Comparison of ENCODE assay signal across 8 cellular contexts in the genomic region with DNA sequence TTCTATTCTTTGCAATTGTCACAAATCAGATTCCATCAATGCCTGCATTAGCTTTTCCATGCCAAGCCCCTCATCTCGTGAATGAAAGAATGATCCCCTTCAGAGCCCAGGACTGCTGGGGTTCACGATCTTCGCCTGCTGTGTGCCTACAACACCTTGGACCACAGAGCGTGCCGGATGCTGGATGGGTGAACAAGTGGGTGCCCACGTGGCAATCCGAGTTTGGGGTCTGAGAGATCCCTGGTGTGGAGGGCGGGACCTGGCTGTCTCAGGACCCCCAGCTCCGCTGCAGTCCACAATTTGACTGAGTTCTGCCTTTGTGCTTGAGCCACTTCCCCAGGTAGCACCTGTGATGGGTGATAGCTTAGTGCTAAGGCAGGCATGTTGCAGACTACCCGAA.
"Had no signal": no experiment of that assay in that cellular context is flagged by ENCODE, and none has a peak within 500 bp of the region (broad histone marks: within the 10 kb centered on the region; RNA-seq: fewer than 3 reads in every experiment).

No MANE protein-coding gene starts in this region.

- H3K4me3 ChIP-seq: GM12878 had no signal

- FAIRE-seq: G401.6, GM12878, GM12891, GM12892, GM18507, GM19239 had no signal

- ATAC-seq: GM12878 had no signal

- DNase-seq: GDM1, GF-D8 had no signal
